In the genomic region with DNA sequence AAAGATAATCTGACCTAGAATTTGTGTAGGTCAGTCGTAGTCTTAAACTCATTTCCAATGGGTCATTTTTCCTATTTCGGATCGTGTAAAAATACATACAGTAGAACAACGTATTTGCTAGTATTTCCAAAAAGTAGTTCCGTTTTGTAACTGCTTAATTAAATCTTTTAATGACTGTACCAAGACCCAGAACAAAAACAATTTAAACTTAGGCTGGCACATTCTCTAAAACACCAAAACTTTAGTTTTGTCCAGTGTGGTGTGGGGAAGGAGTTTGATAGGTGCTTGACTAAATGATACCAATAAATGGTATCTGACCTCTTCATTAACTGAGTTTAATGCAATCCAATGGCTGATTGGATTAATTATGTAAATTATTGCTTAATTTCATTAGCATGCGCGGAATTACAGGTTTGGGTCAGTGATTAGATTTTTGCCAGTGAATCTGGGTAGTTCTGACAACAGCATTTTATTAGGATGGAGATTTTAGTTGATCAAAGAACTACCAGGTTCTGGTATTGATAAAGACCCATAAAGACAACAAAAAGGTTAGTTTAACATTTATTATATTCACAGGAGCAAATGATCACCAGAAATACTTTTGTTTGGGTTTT, we compare ENCODE assay signal across 12 cellular contexts. TPM values are rescaled to one million over a fixed set of nuclear protein-coding genes. Genes with fewer than 3 reads are reported as not detected.
A peak's percentile ranks its signal among the peaks of the same experiment; 100 is the strongest.
DNase-seq lines count a peak whose midpoint lies in the region; ATAC-seq, FAIRE-seq and TF ChIP-seq lines count a peak whose summit lies in the region.
"Had no signal": no experiment of that assay in that cellular context is flagged by ENCODE, and none has a peak within 500 bp of the region (broad histone marks: within the 10 kb centered on the region; RNA-seq: fewer than 3 reads in every experiment).

No MANE protein-coding gene starts in this region.

- no peaks in the 10 kb centered on the region for H3K27me3 Mint-ChIP-seq in activated T-cell treated with anti-CD3 and anti-CD28 coated beads, Interleukin-2, amount 50 U/mL, for 4 hours (ENCODE audit: low read depth)
- no peaks in the 10 kb centered on the region for H3K27me3 Mint-ChIP-seq in activated T-cell treated with anti-CD3 and anti-CD28 coated beads, Interleukin-2, amount 50 U/mL, for 72 hours (ENCODE audit: low read depth)
- H3K27me3 Mint-ChIP-seq: activated CD4-positive, alpha-beta T cell treated with anti-CD3 and anti-CD28 coated beads, Interleukin-2, amount 10 ng/mL, durations not matched to agents 24 days and 14 days; stimulated activated naive CD8-positive, alpha-beta T cell treated with anti-CD3 and anti-CD28 coated beads, Interleukin-15, Interleukin-2, amounts not matched to agents 100 ng/mL and 50 ng/mL, for 24 hours had no signal

- no peak overlapping the region for H3K27ac Mint-ChIP-seq in activated T-cell treated with anti-CD3 and anti-CD28 coated beads, Interleukin-2, amount 50 U/mL, for 72 hours
- H3K27ac Mint-ChIP-seq: activated CD4-positive, alpha-beta T cell treated with anti-CD3 and anti-CD28 coated beads, Interleukin-2, amount 10 ng/mL, durations not matched to agents 24 days and 14 days; stimulated activated naive CD8-positive, alpha-beta T cell treated with anti-CD3 and anti-CD28 coated beads, Interleukin-15, Interleukin-2, amounts not matched to agents 100 ng/mL and 50 ng/mL, for 24 hours had no signal

- no peaks in the 10 kb centered on the region for H3K79me2 ChIP-seq in fibroblast of lung (ENCODE audit: control insufficient read depth, insufficient read depth, low read length)

- TF ChIP-seq EP300 in gastroesophageal sphincter (IDR thresholded peaks at IDR 0.05): no peak

- H4K20me1 ChIP-seq in fibroblast of lung (ENCODE audit: control insufficient read depth, extremely low read depth, insufficient read depth, low read length): no peaks in the 10 kb centered on the region

- H2AFZ ChIP-seq in fibroblast of lung (ENCODE audit: low read length): no peak overlapping the region

- H3K36me3 ChIP-seq in fibroblast of lung (ENCODE audit: control insufficient read depth, insufficient read depth, low read length): no peaks in the 10 kb centered on the region
- no peaks in the 10 kb centered on the region for H3K36me3 ChIP-seq in skeletal muscle satellite cell (ENCODE audit: insufficient read depth, low read length)
- H3K36me3 ChIP-seq in gastroesophageal sphincter: no peaks in the 10 kb centered on the region

- DNase-seq in activated T-cell treated with anti-CD3 and anti-CD28 coated beads, Interleukin-2, amount 50 U/mL, for 4 hours: no peak
- DNase-seq in activated T-cell treated with anti-CD3 and anti-CD28 coated beads, Interleukin-2, amount 50 U/mL, for 72 hours: no peak
- DNase-seq in RCC 7860 (ENCODE audit: low spot score) (peak; percentile 3), fibroblast of lung (ENCODE audit: low read depth in 2 of 2) (no peak), SKM-1 treated with dmso at 0.1 percent for 144 hours (lab: John Stamatoyannopoulos, UW; ENCODE audit: unreplicated experiment) (no peak)
- no peak for DNase-seq in central memory CD4-positive, alpha-beta T cell
- DNase-seq: NCI-H1694 treated with DMSO at 0.1 percent for 48 hours had no signal

- H3K9me3 Mint-ChIP-seq in activated T-cell treated with anti-CD3 and anti-CD28 coated beads, Interleukin-2, amount 50 U/mL, for 4 hours: peaks cover 3% of the 10 kb centered on the region
- H3K9me3 Mint-ChIP-seq in activated T-cell treated with anti-CD3 and anti-CD28 coated beads, Interleukin-2, amount 50 U/mL, for 72 hours: no peaks in the 10 kb centered on the region
- H3K9me3 Mint-ChIP-seq: activated CD4-positive, alpha-beta T cell treated with anti-CD3 and anti-CD28 coated beads, Interleukin-2, amount 10 ng/mL, durations not matched to agents 24 days and 14 days; stimulated activated naive CD8-positive, alpha-beta T cell treated with anti-CD3 and anti-CD28 coated beads, Interleukin-15, Interleukin-2, amounts not matched to agents 100 ng/mL and 50 ng/mL, for 24 hours had no signal

- H3K4me2 ChIP-seq in fibroblast of lung (ENCODE audit: extremely low read depth, insufficient read depth, low read length): peak overlapping the region; percentile 64
- peak overlapping the region; percentile 100 for H3K4me2 ChIP-seq in skeletal muscle satellite cell (ENCODE audit: low read length)

- no peak for ATAC-seq in activated T-cell treated with anti-CD3 and anti-CD28 coated beads, Interleukin-2, amount 50 U/mL, for 4 hours
- no peak for ATAC-seq in activated T-cell treated with anti-CD3 and anti-CD28 coated beads, Interleukin-2, amount 50 U/mL, for 72 hours (replicated peaks in 1 of 2)
- no peak for ATAC-seq in gastroesophageal sphincter

- peaks cover 30% of the 10 kb centered on the region for H3K4me1 Mint-ChIP-seq in activated T-cell treated with anti-CD3 and anti-CD28 coated beads, Interleukin-2, amount 50 U/mL, for 4 hours (ENCODE audit: low read depth)
- H3K4me1 Mint-ChIP-seq in activated T-cell treated with anti-CD3 and anti-CD28 coated beads, Interleukin-2, amount 50 U/mL, for 72 hours (ENCODE audit: low read depth): peaks cover 39% of the 10 kb centered on the region

- peak overlapping the region; percentile 70 for H3K4me3 Mint-ChIP-seq in activated T-cell treated with anti-CD3 and anti-CD28 coated beads, Interleukin-2, amount 50 U/mL, for 4 hours
- H3K4me3 Mint-ChIP-seq in activated T-cell treated with anti-CD3 and anti-CD28 coated beads, Interleukin-2, amount 50 U/mL, for 72 hours: no peak overlapping the region
- H3K4me3 Mint-ChIP-seq: activated CD4-positive, alpha-beta T cell treated with anti-CD3 and anti-CD28 coated beads, Interleukin-2, amount 10 ng/mL, durations not matched to agents 24 days and 14 days had no signal

- H3K9me3 ChIP-seq in fibroblast of lung (ENCODE audit: control insufficient read depth, insufficient read depth, low read depth, low read length) (no peaks in the 10 kb centered on the region), skeletal muscle satellite cell (replicated peaks; ENCODE audit: low read length) (no peaks in the 10 kb centered on the region), gastroesophageal sphincter (no peaks in the 10 kb centered on the region)

- H3K27me3 ChIP-seq in fibroblast of lung (ENCODE audit: control insufficient read depth, insufficient read depth, low read length) (no peaks in the 10 kb centered on the region), skeletal muscle satellite cell (ENCODE audit: control insufficient read depth, insufficient read depth, low read length) (no peaks in the 10 kb centered on the region), gastroesophageal sphincter (peaks cover 72% of the 10 kb centered on the region)

- 39 to 46% methylated on average over 7 of the region's 7 CpGs for WGBS in gastroesophageal sphincter (ENCODE audit: low coverage in 1 of 2), 2 donors

- peak overlapping the region in 2 of 4 experiments; percentile 60 to 98 for H3K4me3 ChIP-seq in fibroblast of lung (replicated peaks in 1 of 4; ENCODE audit: control extremely low read depth in 1 of 4, insufficient read depth in 1 of 4, low read depth in 3 of 4, low read length in 4 of 4)
- peak overlapping the region; percentile 74 for H3K4me3 ChIP-seq in skeletal muscle satellite cell (ENCODE audit: low read length)
- H3K4me3 ChIP-seq in gastroesophageal sphincter: no peak overlapping the region

- no peak for TF ChIP-seq POLR2A in gastroesophageal sphincter (IDR thresholded peaks at IDR 0.05)

- H3K9ac ChIP-seq in fibroblast of lung (ENCODE audit: insufficient read depth, low read length) (no peak overlapping the region), skeletal muscle satellite cell (ENCODE audit: low read depth, low read length) (no peak overlapping the region)

- no peak for FAIRE-seq in RCC 7860 (lab: Jason Lieb, UNC)

- TF ChIP-seq CTCF in fibroblast of lung (conservative IDR thresholded peaks at IDR 0.05 in 1 of 2, IDR thresholded peaks at IDR 0.05 in 1 of 2; ENCODE audit: low read depth in 1 of 2, low read length in 2 of 2) (no peak), gastroesophageal sphincter (IDR thresholded peaks at IDR 0.05) (no peak)

- peaks cover 2% of the 10 kb centered on the region for H3K36me3 Mint-ChIP-seq in activated T-cell treated with anti-CD3 and anti-CD28 coated beads, Interleukin-2, amount 50 U/mL, for 4 hours (ENCODE audit: insufficient read depth)
- H3K36me3 Mint-ChIP-seq in activated T-cell treated with anti-CD3 and anti-CD28 coated beads, Interleukin-2, amount 50 U/mL, for 72 hours (ENCODE audit: insufficient read depth in 2 of 2): peaks cover 3% of the 10 kb centered on the region in 2 donors

- H3K27ac ChIP-seq in fibroblast of lung (ENCODE audit: insufficient read depth, low read length) (peak overlapping the region; percentile 24), gastroesophageal sphincter (no peak overlapping the region)

- H3K4me1 ChIP-seq in fibroblast of lung (ENCODE audit: control insufficient read depth, extremely low read depth, insufficient read depth, low read length): peaks cover 3% of the 10 kb centered on the region
- peaks cover 8% of the 10 kb centered on the region for H3K4me1 ChIP-seq in skeletal muscle satellite cell (ENCODE audit: control insufficient read depth, insufficient read depth, low read length)
- H3K4me1 ChIP-seq in gastroesophageal sphincter: peaks cover 0 to 32% (median 11%) of the 10 kb centered on the region in 3 donors

RNA-seq across cellular contexts. Expression of a gene that starts 20.8 kb away (rescaled TPM):
- not detected for total RNA-seq in activated T-cell treated with anti-CD3 and anti-CD28 coated beads, Interleukin-2, amount 50 U/mL, for 4 hours
- not detected for total RNA-seq in activated T-cell treated with anti-CD3 and anti-CD28 coated beads, Interleukin-2, amount 50 U/mL, for 72 hours
- total RNA-seq in fibroblast of lung: not detected in 2 replicates
- not detected in 2 replicates for polyA plus RNA-seq in fibroblast of lung
- polyA plus RNA-seq in fibroblast of lung (2012): not detected in 2 replicates
- not detected in 2 replicates for polyA minus RNA-seq in fibroblast of lung (ENCODE audit: low replicate concordance)
- total RNA-seq in skeletal muscle satellite cell (2012; rRNA removed): not detected in 2 replicates
- not detected for total RNA-seq in gastroesophageal sphincter
- total RNA-seq: activated CD4-positive, alpha-beta T cell treated with anti-CD3 and anti-CD28 coated beads, Interleukin-2, amount 10 ng/mL, durations not matched to agents 24 days and 14 days; posterior vena cava had no signal
